1 cellular context compared by ENCODE assay signal in the genomic region with DNA sequence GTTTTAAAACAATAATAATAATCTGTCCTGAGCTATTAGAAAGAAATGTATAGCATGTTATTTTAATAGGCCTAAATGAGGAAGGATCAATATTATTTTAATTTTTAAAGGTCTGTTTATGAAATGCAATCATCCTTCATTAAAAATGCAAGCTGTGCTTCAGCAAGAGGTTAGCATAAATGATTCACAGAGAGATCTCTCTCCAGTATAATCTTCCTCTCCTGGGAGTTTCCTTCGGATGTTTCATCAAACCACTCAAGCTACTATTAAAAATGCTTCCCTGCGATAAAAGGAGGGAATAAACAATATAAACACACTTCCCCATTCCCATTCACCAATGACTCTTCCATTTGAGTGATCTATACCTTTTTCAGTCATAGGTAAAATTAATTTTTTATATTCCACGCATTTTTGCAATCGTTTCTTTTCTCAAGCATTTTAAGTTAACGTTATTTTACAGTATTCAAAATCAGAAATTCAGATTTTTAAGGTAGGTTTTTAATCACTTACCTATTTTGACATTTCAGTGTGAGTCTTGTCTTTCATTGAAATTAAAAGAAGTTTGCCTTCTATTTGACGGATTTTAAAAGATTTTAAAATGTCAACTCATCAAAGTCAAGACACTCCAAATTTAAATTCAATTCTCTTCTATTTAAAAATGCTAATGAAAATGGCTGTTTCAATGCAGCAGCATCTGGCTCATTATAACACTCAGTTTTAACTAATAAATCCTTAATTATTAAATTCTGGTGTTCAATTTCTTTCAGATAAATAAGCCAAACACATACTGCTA.
TF ChIP-seq lines count a peak whose summit lies in the region.

No MANE protein-coding gene starts in this region.

TF ChIP-seq in GM23338, 12 proteins besides CTCF, POLR2A, EP300 and RAD21 (continued from another document):
- TF ChIP-seq, protein P1, sequence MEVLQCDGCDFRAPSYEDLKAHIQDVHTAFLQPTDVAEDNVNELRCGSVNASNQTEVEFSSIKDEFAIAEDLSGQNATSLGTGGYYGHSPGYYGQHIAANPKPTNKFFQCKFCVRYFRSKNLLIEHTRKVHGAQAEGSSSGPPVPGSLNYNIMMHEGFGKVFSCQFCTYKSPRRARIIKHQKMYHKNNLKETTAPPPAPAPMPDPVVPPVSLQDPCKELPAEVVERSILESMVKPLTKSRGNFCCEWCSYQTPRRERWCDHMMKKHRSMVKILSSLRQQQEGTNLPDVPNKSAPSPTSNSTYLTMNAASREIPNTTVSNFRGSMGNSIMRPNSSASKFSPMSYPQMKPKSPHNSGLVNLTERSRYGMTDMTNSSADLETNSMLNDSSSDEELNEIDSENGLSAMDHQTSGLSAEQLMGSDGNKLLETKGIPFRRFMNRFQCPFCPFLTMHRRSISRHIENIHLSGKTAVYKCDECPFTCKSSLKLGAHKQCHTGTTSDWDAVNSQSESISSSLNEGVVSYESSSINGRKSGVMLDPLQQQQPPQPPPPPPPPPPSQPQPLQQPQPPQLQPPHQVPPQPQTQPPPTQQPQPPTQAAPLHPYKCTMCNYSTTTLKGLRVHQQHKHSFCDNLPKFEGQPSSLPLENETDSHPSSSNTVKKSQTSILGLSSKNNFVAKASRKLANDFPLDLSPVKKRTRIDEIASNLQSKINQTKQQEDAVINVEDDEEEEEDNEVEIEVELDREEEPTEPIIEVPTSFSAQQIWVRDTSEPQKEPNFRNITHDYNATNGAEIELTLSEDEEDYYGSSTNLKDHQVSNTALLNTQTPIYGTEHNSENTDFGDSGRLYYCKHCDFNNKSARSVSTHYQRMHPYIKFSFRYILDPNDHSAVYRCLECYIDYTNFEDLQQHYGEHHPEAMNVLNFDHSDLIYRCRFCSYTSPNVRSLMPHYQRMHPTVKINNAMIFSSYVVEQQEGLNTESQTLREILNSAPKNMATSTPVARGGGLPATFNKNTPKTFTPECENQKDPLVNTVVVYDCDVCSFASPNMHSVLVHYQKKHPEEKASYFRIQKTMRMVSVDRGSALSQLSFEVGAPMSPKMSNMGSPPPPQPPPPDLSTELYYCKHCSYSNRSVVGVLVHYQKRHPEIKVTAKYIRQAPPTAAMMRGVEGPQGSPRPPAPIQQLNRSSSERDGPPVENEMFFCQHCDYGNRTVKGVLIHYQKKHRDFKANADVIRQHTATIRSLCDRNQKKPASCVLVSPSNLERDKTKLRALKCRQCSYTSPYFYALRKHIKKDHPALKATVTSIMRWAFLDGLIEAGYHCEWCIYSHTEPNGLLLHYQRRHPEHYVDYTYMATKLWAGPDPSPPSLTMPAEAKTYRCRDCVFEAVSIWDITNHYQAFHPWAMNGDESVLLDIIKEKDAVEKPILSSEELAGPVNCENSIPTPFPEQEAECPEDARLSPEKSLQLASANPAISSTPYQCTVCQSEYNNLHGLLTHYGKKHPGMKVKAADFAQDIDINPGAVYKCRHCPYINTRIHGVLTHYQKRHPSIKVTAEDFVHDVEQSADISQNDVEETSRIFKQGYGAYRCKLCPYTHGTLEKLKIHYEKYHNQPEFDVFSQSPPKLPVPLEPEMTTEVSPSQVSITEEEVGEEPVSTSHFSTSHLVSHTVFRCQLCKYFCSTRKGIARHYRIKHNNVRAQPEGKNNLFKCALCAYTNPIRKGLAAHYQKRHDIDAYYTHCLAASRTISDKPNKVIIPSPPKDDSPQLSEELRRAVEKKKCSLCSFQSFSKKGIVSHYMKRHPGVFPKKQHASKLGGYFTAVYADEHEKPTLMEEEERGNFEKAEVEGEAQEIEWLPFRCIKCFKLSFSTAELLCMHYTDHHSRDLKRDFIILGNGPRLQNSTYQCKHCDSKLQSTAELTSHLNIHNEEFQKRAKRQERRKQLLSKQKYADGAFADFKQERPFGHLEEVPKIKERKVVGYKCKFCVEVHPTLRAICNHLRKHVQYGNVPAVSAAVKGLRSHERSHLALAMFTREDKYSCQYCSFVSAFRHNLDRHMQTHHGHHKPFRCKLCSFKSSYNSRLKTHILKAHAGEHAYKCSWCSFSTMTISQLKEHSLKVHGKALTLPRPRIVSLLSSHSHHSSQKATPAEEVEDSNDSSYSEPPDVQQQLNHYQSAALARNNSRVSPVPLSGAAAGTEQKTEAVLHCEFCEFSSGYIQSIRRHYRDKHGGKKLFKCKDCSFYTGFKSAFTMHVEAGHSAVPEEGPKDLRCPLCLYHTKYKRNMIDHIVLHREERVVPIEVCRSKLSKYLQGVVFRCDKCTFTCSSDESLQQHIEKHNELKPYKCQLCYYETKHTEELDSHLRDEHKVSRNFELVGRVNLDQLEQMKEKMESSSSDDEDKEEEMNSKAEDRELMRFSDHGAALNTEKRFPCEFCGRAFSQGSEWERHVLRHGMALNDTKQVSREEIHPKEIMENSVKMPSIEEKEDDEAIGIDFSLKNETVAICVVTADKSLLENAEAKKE (CRISPR knock-in tag; IDR thresholded peaks at IDR 0.05) = no peak
- TF ChIP-seq POLR2AphosphoS5 (IDR thresholded peaks at IDR 0.05; ENCODE audit: low read depth) (no peak), ZNF114 (CRISPR knock-in tag; IDR thresholded peaks at IDR 0.05) (no peak), STAT1 (IDR thresholded peaks at IDR 0.05; ENCODE audit: unreplicated experiment) (no peak), JUNB (IDR thresholded peaks at IDR 0.05; ENCODE audit: unreplicated experiment) (no peak), EZH2 (IDR thresholded peaks at IDR 0.05; ENCODE audit: low read depth, unreplicated experiment) (no peak), NANOG (IDR thresholded peaks at IDR 0.05; ENCODE audit: borderline replicate concordance) (no peak)
- TF ChIP-seq, protein P2, sequence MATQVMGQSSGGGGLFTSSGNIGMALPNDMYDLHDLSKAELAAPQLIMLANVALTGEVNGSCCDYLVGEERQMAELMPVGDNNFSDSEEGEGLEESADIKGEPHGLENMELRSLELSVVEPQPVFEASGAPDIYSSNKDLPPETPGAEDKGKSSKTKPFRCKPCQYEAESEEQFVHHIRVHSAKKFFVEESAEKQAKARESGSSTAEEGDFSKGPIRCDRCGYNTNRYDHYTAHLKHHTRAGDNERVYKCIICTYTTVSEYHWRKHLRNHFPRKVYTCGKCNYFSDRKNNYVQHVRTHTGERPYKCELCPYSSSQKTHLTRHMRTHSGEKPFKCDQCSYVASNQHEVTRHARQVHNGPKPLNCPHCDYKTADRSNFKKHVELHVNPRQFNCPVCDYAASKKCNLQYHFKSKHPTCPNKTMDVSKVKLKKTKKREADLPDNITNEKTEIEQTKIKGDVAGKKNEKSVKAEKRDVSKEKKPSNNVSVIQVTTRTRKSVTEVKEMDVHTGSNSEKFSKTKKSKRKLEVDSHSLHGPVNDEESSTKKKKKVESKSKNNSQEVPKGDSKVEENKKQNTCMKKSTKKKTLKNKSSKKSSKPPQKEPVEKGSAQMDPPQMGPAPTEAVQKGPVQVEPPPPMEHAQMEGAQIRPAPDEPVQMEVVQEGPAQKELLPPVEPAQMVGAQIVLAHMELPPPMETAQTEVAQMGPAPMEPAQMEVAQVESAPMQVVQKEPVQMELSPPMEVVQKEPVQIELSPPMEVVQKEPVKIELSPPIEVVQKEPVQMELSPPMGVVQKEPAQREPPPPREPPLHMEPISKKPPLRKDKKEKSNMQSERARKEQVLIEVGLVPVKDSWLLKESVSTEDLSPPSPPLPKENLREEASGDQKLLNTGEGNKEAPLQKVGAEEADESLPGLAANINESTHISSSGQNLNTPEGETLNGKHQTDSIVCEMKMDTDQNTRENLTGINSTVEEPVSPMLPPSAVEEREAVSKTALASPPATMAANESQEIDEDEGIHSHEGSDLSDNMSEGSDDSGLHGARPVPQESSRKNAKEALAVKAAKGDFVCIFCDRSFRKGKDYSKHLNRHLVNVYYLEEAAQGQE (IDR thresholded peaks at IDR 0.05; ENCODE audit: unreplicated experiment) = no peak
TF ChIP-seq in GM23338: peak in this region for 0.
